ENCODE assay signal across 1 cellular context in genomic region chr4:107740381-107740780, GRCh38.
TF ChIP-seq lines count a peak whose summit lies in the region.

No MANE protein-coding gene starts in this region.

TF ChIP-seq in HEK293, 187 proteins besides CTCF, POLR2A, EP300 and RAD21 (continued from another document):
- TF ChIP-seq KLF17 (tag by site-specific recombination; IDR thresholded peaks at IDR 0.05) (no peak), SCRT2 (tag by site-specific recombination; IDR thresholded peaks at IDR 0.05) (peak; percentile 74), ZNF544 (tag by site-specific recombination; IDR thresholded peaks at IDR 0.05) (no peak)
